ENCODE assay signal across 33 cellular contexts in the genomic region with DNA sequence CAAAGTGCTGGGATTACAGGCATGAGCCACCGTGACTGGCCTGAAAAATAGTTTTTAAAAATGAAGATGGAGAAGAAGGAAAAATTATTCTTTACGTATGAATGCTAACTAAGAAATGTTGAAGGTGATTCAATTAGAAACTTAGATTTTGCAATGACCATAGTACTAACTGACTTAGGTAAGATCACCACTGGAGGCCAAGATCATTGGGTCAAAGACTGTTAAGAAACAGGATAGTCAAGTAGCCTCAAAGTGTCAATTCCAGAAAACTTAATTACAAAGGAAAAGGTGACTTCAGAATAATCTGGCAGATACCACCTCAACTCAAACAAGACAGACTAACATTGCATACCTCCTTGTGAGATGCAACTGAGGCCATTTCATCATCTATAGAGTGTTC.
"Had no signal": no experiment of that assay in that cellular context is flagged by ENCODE, and none has a peak within 500 bp of the region (broad histone marks: within the 10 kb centered on the region; RNA-seq: fewer than 3 reads in every experiment).

No MANE protein-coding gene starts in this region.

- DNase-seq: Karpas-422, Kasumi-1, MG63, MM.1S, MV-4-11, NCI-H1048, NCI-H1092, NCI-H1092 treated with DMSO at 0.1 percent for 48 hours, NCI-H1105, NCI-H1105 treated with DMSO at 0.1 percent for 48 hours, NCI-H1417, NCI-H1417 treated with DMSO at 0.1 percent for 48 hours, NCI-H1436, NCI-H1436 treated with DMSO at 0.1 percent for 48 hours, NCI-H146, NCI-H1694, NCI-H1694 treated with DMSO at 0.1 percent for 48 hours, NCI-H187, NCI-H187 treated with DMSO at 0.1 percent for 48 hours, NCI-H1930, NCI-H2029, NCI-H2029 treated with DMSO at 0.1 percent for 48 hours, NCI-H2081, NCI-H2081 treated with DMSO at 0.1 percent for 48 hours, NCI-H2107, NCI-H2171, NCI-H2171 treated with DMSO at 0.1 percent for 48 hours, NCI-H2227 treated with DMSO at 0.1 percent for 48 hours, NCI-H226, NCI-H345, NCI-H446, NCI-H446 treated with DMSO at 0.1 percent for 48 hours, NCI-H510A had no signal
